ENCODE assay signal across 2 cellular contexts in genomic region chr12:90280564-90281058, GRCh38.
A peak's percentile ranks its signal among the peaks of the same experiment; 100 is the strongest.
TF ChIP-seq lines count a peak whose summit lies in the region.

No MANE protein-coding gene starts in this region.

TF ChIP-seq in GM12878, 131 proteins besides CTCF, POLR2A, EP300 and RAD21 (continued from another document and continues in another):
- TF ChIP-seq RELB (IDR thresholded peaks at IDR 0.05; ENCODE audit: low read depth) (peak; percentile 67), ATF2 (IDR thresholded peaks at IDR 0.05; ENCODE audit: low read length) (peak; percentile 99), JUNB (IDR thresholded peaks at IDR 0.05) (peak; percentile 94), BCL3 (IDR thresholded peaks at IDR 0.05; ENCODE audit: borderline replicate concordance, insufficient read depth, low read depth, low read length, poor library complexity, severe bottlenecking) (peak; percentile 99), E2F4 (IDR thresholded peaks at IDR 0.05; ENCODE audit: low read depth, low read length) (no peak), GATAD2B (conservative IDR thresholded peaks at IDR 0.05; ENCODE audit: low read depth) (peak; percentile 84; the same call in 1 of the 2 replicates), POLR2AphosphoS5 (IDR thresholded peaks at IDR 0.05; ENCODE audit: low read length) (no peak), CBX5 (IDR thresholded peaks at IDR 0.05; ENCODE audit: low read depth) (peak; percentile 87; the same call in 1 of the 2 replicates), PAX5 (IDR thresholded peaks at IDR 0.05; ENCODE audit: borderline replicate concordance, low read depth, low read length) (peak; percentile 54; the same call in 1 of the 2 replicates), ZNF592 (IDR thresholded peaks at IDR 0.05) (no peak), CBFB (IDR thresholded peaks at IDR 0.05; ENCODE audit: low read depth) (peak; percentile 40; the same call in 1 of the 2 replicates), MTA2 (IDR thresholded peaks at IDR 0.05; ENCODE audit: low read depth) (peak; percentile 56), ATF7 (IDR thresholded peaks at IDR 0.05; ENCODE audit: low read depth) (peak; percentile 62; the same call in 1 of the 2 replicates), BACH1 (IDR thresholded peaks at IDR 0.05; ENCODE audit: borderline replicate concordance) (0 out of 2 replicates have a peak, but pooled peaks have one; percentile 20), ZBED1 (IDR thresholded peaks at IDR 0.05; ENCODE audit: borderline replicate concordance) (peak; percentile 90; the same call in 1 of the 2 replicates), IKZF2 (IDR thresholded peaks at IDR 0.05) (peak; percentile 87 to 89), PML (IDR thresholded peaks at IDR 0.05; ENCODE audit: low read length) (peak; percentile 86), TCF12 (IDR thresholded peaks at IDR 0.05; ENCODE audit: low read depth, low read length) (0 out of 2 replicates have a peak, but pooled peaks have one; percentile 46)

TF ChIP-seq in WTC11, 78 proteins besides CTCF, POLR2A, EP300 and RAD21 (continued from another document):
- TF ChIP-seq HMGXB4 (CRISPR knock-in tag; IDR thresholded peaks at IDR 0.05), result no peak
- no peak for TF ChIP-seq USF2 (CRISPR knock-in tag; IDR thresholded peaks at IDR 0.05)
- TF ChIP-seq ZNF219 (CRISPR knock-in tag; IDR thresholded peaks at IDR 0.05; ENCODE audit: borderline replicate concordance), result no peak
- no peak for TF ChIP-seq RORB (CRISPR knock-in tag; IDR thresholded peaks at IDR 0.05)
- no peak for TF ChIP-seq USF1 (CRISPR knock-in tag; IDR thresholded peaks at IDR 0.05)
- no peak for TF ChIP-seq ATF1 (CRISPR knock-in tag; IDR thresholded peaks at IDR 0.05)
- no peak for TF ChIP-seq FOXJ3 (CRISPR knock-in tag; IDR thresholded peaks at IDR 0.05; ENCODE audit: borderline replicate concordance)
- TF ChIP-seq KAT7 (CRISPR knock-in tag; IDR thresholded peaks at IDR 0.05; ENCODE audit: borderline replicate concordance), result no peak
- no peak for TF ChIP-seq CREB1 (CRISPR knock-in tag; IDR thresholded peaks at IDR 0.05)
- no peak for TF ChIP-seq JAZF1 (CRISPR knock-in tag; IDR thresholded peaks at IDR 0.05)
- TF ChIP-seq ESRRA (CRISPR knock-in tag; IDR thresholded peaks at IDR 0.05; ENCODE audit: borderline replicate concordance), result no peak
- no peak for TF ChIP-seq MLX (CRISPR knock-in tag; IDR thresholded peaks at IDR 0.05)
- TF ChIP-seq OVOL2 (CRISPR knock-in tag; IDR thresholded peaks at IDR 0.05; ENCODE audit: borderline replicate concordance), result no peak
